8 cellular contexts compared by ENCODE assay signal in genomic region chr9:131676431-131676972, GRCh38.
DNase-seq lines count a peak whose midpoint lies in the region; ATAC-seq and TF ChIP-seq lines count a peak whose summit lies in the region.

No MANE protein-coding gene starts in this region.

- peaks cover 94% of the 10 kb centered on the region for H3K4me1 Mint-ChIP-seq in activated CD8-positive, alpha-beta memory T cell treated with anti-CD3 and anti-CD28 coated beads, Interleukin-2, amount 10 ng/mL, durations not matched to agents 7 days and 5 days
- H3K4me1 Mint-ChIP-seq in WTC11 = peaks cover 88% of the 10 kb centered on the region

- no peaks in the 10 kb centered on the region for H3K9me3 Mint-ChIP-seq in activated CD8-positive, alpha-beta memory T cell treated with anti-CD3 and anti-CD28 coated beads, Interleukin-2, amount 10 ng/mL, durations not matched to agents 7 days and 5 days (ENCODE audit: low read depth)
- peaks cover 10% of the 10 kb centered on the region for H3K9me3 Mint-ChIP-seq in WTC11

- H3K36me3 Mint-ChIP-seq in activated CD8-positive, alpha-beta memory T cell treated with anti-CD3 and anti-CD28 coated beads, Interleukin-2, amount 10 ng/mL, durations not matched to agents 7 days and 5 days = peaks cover 24% of the 10 kb centered on the region
- peaks cover 10% of the 10 kb centered on the region for H3K36me3 Mint-ChIP-seq in WTC11

- peak overlapping the region; percentile 99 for H3K27ac Mint-ChIP-seq in activated CD8-positive, alpha-beta memory T cell treated with anti-CD3 and anti-CD28 coated beads, Interleukin-2, amount 10 ng/mL, durations not matched to agents 7 days and 5 days
- peak overlapping the region; percentile 93; the same call in 1 of the 2 replicates for H3K27ac Mint-ChIP-seq in WTC11

- no peak for TF ChIP-seq POLR2A in thyroid gland (IDR thresholded peaks at IDR 0.05)

- peaks cover 0 to 91% of the 10 kb centered on the region in 2 donors for H3K4me1 ChIP-seq in right atrium auricular region
- H3K4me1 ChIP-seq in thyroid gland = peaks cover 46 to 86% of the 10 kb centered on the region in 2 donors

- DNase-seq in activated CD8-positive, alpha-beta memory T cell treated with anti-CD3 and anti-CD28 coated beads, Interleukin-2, amount 10 ng/mL, durations not matched to agents 7 days and 5 days = peak; percentile 76
- DNase-seq in activated CD8-positive, alpha-beta memory T cell treated with anti-CD3 and anti-CD28 coated beads, Interleukin-2, amount 50 U/mL, for 48 hours = no peak
- DNase-seq in WTC11 (ENCODE audit: low spot score) (no peak), right atrium auricular region (ENCODE audit: low spot score) (peak; percentile 60), thyroid gland (peak; percentile 27 to 36), NCI-H526 treated with DMSO at 0.1 percent for 48 hours (lab: John Stamatoyannopoulos, UW) (no peak), HuH-7.5 (ENCODE audit: low spot score) (no peak)
- no peak for DNase-seq in stimulated activated CD4-positive, alpha-beta T cell treated with anti-CD3 and anti-CD28 coated beads, Interleukin-4, amount 100 ng/mL, for 1 hour

- H3K27me3 ChIP-seq in right atrium auricular region (no peaks in the 10 kb centered on the region), thyroid gland (no peaks in the 10 kb centered on the region)

- no peaks in the 10 kb centered on the region for H3K27me3 Mint-ChIP-seq in activated CD8-positive, alpha-beta memory T cell treated with anti-CD3 and anti-CD28 coated beads, Interleukin-2, amount 10 ng/mL, durations not matched to agents 7 days and 5 days
- H3K27me3 Mint-ChIP-seq in WTC11 (ENCODE audit: low read depth) = no peaks in the 10 kb centered on the region

- H3K9me3 ChIP-seq in right atrium auricular region (no peaks in the 10 kb centered on the region), thyroid gland (no peaks in the 10 kb centered on the region)

- peak; percentile 38 for ATAC-seq in activated CD8-positive, alpha-beta memory T cell treated with anti-CD3 and anti-CD28 coated beads, Interleukin-2, amount 10 ng/mL, durations not matched to agents 7 days and 5 days
- peak; percentile 57 for ATAC-seq in WTC11

- intact Hi-C loops in thyroid gland (cut with DNase I) = no loop called here

- 43 to 50% methylated on average over 6 of the region's 6 CpGs for WGBS in thyroid gland, 2 donors

- no peak overlapping the region for H3K4me3 ChIP-seq in right atrium auricular region
- no peak overlapping the region for H3K4me3 ChIP-seq in thyroid gland (replicated peaks in 1 of 3)

- TF ChIP-seq CTCF in WTC11 (IDR thresholded peaks at IDR 0.05) (no peak), right atrium auricular region (IDR thresholded peaks at IDR 0.05) (no peak), thyroid gland (IDR thresholded peaks at IDR 0.05) (no peak)

- H3K4me3 Mint-ChIP-seq in activated CD8-positive, alpha-beta memory T cell treated with anti-CD3 and anti-CD28 coated beads, Interleukin-2, amount 10 ng/mL, durations not matched to agents 7 days and 5 days = peak overlapping the region; percentile 80
- peak overlapping the region; percentile 24; the same call in 1 of the 2 replicates for H3K4me3 Mint-ChIP-seq in WTC11

- H3K27ac ChIP-seq in right atrium auricular region (peak overlapping the region; percentile 90 to 93), thyroid gland (peak overlapping the region; percentile 68 to 95 (median 91))

- POLR2A ChIA-PET in WTC11 (lab: Charles Lee) = no interaction called here

- no peaks in the 10 kb centered on the region for H3K36me3 ChIP-seq in right atrium auricular region
- H3K36me3 ChIP-seq in thyroid gland = no peaks in the 10 kb centered on the region

- CTCF ChIA-PET in activated CD8-positive, alpha-beta memory T cell treated with anti-CD3 and anti-CD28 coated beads, Interleukin-2, amount 10 ng/mL, durations not matched to agents 7 days and 5 days (lab: Charles Lee) = interaction anchor here (1.3 to 7.9 kb wide), 10 partner anchors 10 to 91 kb away, joined by 5 to 126 read pairs (median 18); partner anchors contain the start of gene RAPGEF1
- CTCF ChIA-PET in WTC11 (lab: Charles Lee) = interaction anchor here (1.0 to 2.3 kb wide), 3 partner anchors 20 to 340 kb away, joined by 3 to 9 read pairs (median 7); no protein-coding TSS in a partner anchor

TF ChIP-seq in WTC11, 78 proteins besides CTCF, POLR2A, EP300 and RAD21 (continues in another document):
- TF ChIP-seq ARID4B (CRISPR knock-in tag; IDR thresholded peaks at IDR 0.05; ENCODE audit: borderline replicate concordance) (no peak), ATF3 (CRISPR knock-in tag; conservative IDR thresholded peaks at IDR 0.05) (no peak), TEAD4 (CRISPR knock-in tag; IDR thresholded peaks at IDR 0.05) (no peak), ZNF532 (CRISPR knock-in tag; IDR thresholded peaks at IDR 0.05; ENCODE audit: borderline replicate concordance) (no peak), RORB (CRISPR knock-in tag; IDR thresholded peaks at IDR 0.05) (no peak), NR1H2 (CRISPR knock-in tag; IDR thresholded peaks at IDR 0.05) (no peak)

Comparison
In these comparisons a context has a peak if more than half of its experiments do, and no peak if none do; other contexts are left out.
1. DNase-seq: peak in activated CD8-positive, alpha-beta memory T cell treated with anti-CD3 and anti-CD28 coated beads, Interleukin-2, amount 10 ng/mL, durations not matched to agents 7 days and 5 days (single experiment), right atrium auricular region (single experiment) and thyroid gland (2 of 2); none in activated CD8-positive, alpha-beta memory T cell treated with anti-CD3 and anti-CD28 coated beads, Interleukin-2, amount 50 U/mL, for 48 hours (single experiment), WTC11 (single experiment), NCI-H526 treated with DMSO at 0.1 percent for 48 hours (single experiment), stimulated activated CD4-positive, alpha-beta T cell treated with anti-CD3 and anti-CD28 coated beads, Interleukin-4, amount 100 ng/mL, for 1 hour (single experiment) and HuH-7.5 (single experiment).